ENCODE assay signal across 9 cellular contexts in genomic region chr14:68172664-68173063, GRCh38.
DNase-seq lines count a peak whose midpoint lies in the region; ATAC-seq and TF ChIP-seq lines count a peak whose summit lies in the region.
"Had no signal": no experiment of that assay in that cellular context is flagged by ENCODE, and none has a peak within 500 bp of the region (broad histone marks: within the 10 kb centered on the region; RNA-seq: fewer than 3 reads in every experiment).

No MANE protein-coding gene starts in this region.

- peak overlapping the region; percentile 78 for H3K27ac ChIP-seq in colonic mucosa
- H3K27ac ChIP-seq in mesenchymal stem cell (ENCODE audit: low read length, poor library complexity, severe bottlenecking): peak overlapping the region; percentile 95

- H3K18ac ChIP-seq in mesenchymal stem cell (ENCODE audit: low read depth in 1 of 2, low read length in 2 of 2): no peak overlapping the region

- peaks cover 6% of the 10 kb centered on the region for H3K4me1 ChIP-seq in colonic mucosa
- peaks cover 3% of the 10 kb centered on the region for H3K4me1 ChIP-seq in mesenchymal stem cell (ENCODE audit: control insufficient read depth, insufficient read depth, low read depth, low read length)
- H3K4me1 ChIP-seq in HAP-1: no peaks in the 10 kb centered on the region

- H3K36me3 ChIP-seq in colonic mucosa (no peaks in the 10 kb centered on the region), mesenchymal stem cell (ENCODE audit: control insufficient read depth in 1 of 2, insufficient read depth in 2 of 2, low read depth in 1 of 2, low read length in 2 of 2) (no peaks in the 10 kb centered on the region), HAP-1 (replicated peaks) (no peaks in the 10 kb centered on the region)

- no peak overlapping the region for H3K4ac ChIP-seq in mesenchymal stem cell (ENCODE audit: low read depth in 1 of 2, low read length in 2 of 2)

- H3K4me3 ChIP-seq in colonic mucosa (no peak overlapping the region), mesenchymal stem cell (ENCODE audit: insufficient read depth in 1 of 2, low read depth in 1 of 2, low read length in 2 of 2) (no peak overlapping the region), HAP-1 (no peak overlapping the region)

- DNase-seq in DMS53 (lab: John Stamatoyannopoulos, UW) (peak; percentile 87), colonic mucosa (no peak), mesenchymal stem cell (no peak), HAP-1 (ENCODE audit: low spot score in 2 of 2) (no peak), ecto neural progenitor cell (ENCODE audit: low spot score) (no peak)
- DNase-seq: cortex of kidney had no signal

- intact Hi-C loops in colonic mucosa (cut with DNase I): no loop called here

- no peak overlapping the region for H2BK15ac ChIP-seq in mesenchymal stem cell (ENCODE audit: low read depth, poor library complexity, severe bottlenecking)

- in situ Hi-C loops in HAP-1 (cut with MboI; ENCODE audit: low sequenced_read_pairs): no loop called here

- no peak overlapping the region for H3K4me2 ChIP-seq in mesenchymal stem cell (ENCODE audit: low read length, poor library complexity, severe bottlenecking)

- H3K79me1 ChIP-seq in mesenchymal stem cell (replicated peaks; ENCODE audit: low read length, poor library complexity, severe bottlenecking): no peaks in the 10 kb centered on the region

- H3K9ac ChIP-seq in colonic mucosa (ENCODE audit: low read depth in 2 of 2, low read length in 2 of 2) (no peak overlapping the region), mesenchymal stem cell (ENCODE audit: low read length) (no peak overlapping the region)

- no peaks in the 10 kb centered on the region for H3K27me3 ChIP-seq in colonic mucosa
- no peaks in the 10 kb centered on the region for H3K27me3 ChIP-seq in mesenchymal stem cell (ENCODE audit: control insufficient read depth in 1 of 2, insufficient read depth in 1 of 2, low read length in 2 of 2)
- H3K27me3 ChIP-seq in HAP-1 (ENCODE audit: low read depth): no peaks in the 10 kb centered on the region

- no peak overlapping the region for H2AFZ ChIP-seq in mesenchymal stem cell (ENCODE audit: low read depth, low read length)

- no CpG with 5 or more reads among the region's 1 CpG for WGBS in mesenchymal stem cell

- H2BK12ac ChIP-seq in mesenchymal stem cell (ENCODE audit: low read length in 2 of 2): no peak overlapping the region

- H2AK5ac ChIP-seq in mesenchymal stem cell (ENCODE audit: low read length, severe bottlenecking): no peak overlapping the region

- no peak overlapping the region for H2BK5ac ChIP-seq in mesenchymal stem cell (ENCODE audit: low read depth, low read length, poor library complexity, severe bottlenecking)

- H4K91ac ChIP-seq in mesenchymal stem cell (ENCODE audit: low read length): no peak overlapping the region

- H3K23ac ChIP-seq in mesenchymal stem cell (ENCODE audit: low read length in 2 of 2): no peak overlapping the region

- H3K9me3 ChIP-seq in colonic mucosa (no peaks in the 10 kb centered on the region), mesenchymal stem cell (ENCODE audit: control insufficient read depth, low read length) (no peaks in the 10 kb centered on the region), HAP-1 (no peaks in the 10 kb centered on the region)

- no peak overlapping the region for H3K14ac ChIP-seq in mesenchymal stem cell (ENCODE audit: low read length in 2 of 2)

- no peak for TF ChIP-seq CTCF in colonic mucosa (IDR thresholded peaks at IDR 0.05)

- H4K8ac ChIP-seq in mesenchymal stem cell (ENCODE audit: low read length): no peak overlapping the region

- ATAC-seq in HG03196 (IDR thresholded peaks at IDR 0.05; ENCODE audit: unreplicated experiment): peak; percentile 62
- no peak for ATAC-seq in GM21717 (IDR thresholded peaks at IDR 0.05; ENCODE audit: unreplicated experiment)
- ATAC-seq in GM19035 (IDR thresholded peaks at IDR 0.05; ENCODE audit: unreplicated experiment): no peak

- H2BK120ac ChIP-seq in mesenchymal stem cell (ENCODE audit: low read depth, low read length): no peak overlapping the region
